In the genomic region with DNA sequence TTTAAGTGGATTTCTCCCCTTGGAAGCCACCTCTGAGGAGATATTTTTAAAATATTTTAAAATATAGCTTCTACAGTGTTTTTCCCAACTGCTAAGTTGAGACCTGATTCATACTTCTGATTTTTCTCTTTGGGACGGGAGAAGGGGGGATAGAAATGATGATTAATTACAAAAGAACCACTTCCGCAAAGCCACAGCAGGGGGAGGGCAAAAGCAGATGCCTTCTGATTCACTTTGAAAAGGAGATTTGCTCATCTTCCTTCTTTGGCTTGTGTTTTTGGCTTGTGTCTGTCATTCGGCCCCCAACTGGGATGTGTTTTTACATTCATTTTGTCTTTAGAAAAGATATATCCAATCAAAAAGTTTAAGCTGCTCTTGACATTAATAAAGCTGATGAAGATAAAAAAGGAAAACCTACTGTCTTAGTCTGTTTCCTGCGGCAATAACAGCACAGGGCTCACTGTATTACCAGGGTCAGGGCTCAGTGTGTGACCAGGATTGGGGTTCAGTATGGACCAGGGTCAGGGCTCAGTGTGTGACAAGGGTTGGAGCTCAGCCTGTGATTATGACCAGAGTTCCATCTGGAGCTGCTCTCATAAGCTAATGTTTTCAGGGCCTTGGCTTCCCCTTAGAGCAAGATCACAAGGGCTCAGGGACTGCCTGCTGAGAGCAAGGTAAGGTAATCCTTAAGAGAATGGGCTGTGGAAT, we compare ENCODE assay signal across 8 cellular contexts.
DNase-seq lines count a peak whose midpoint lies in the region; ATAC-seq and TF ChIP-seq lines count a peak whose summit lies in the region.

No MANE protein-coding gene starts in this region.

- peaks cover 0 to 5% (median 0%) of the 10 kb centered on the region in 6 donors for H3K4me1 ChIP-seq in spleen

- intact Hi-C loops in spleen (cut with DNase I; ENCODE audit: low total_unique reads) = no loop called here

- no peak overlapping the region for H3K27ac ChIP-seq in spleen

- no peaks in the 10 kb centered on the region for H3K36me3 ChIP-seq in spleen

- TF ChIP-seq CTCF in spleen (IDR thresholded peaks at IDR 0.05 in 8 of 11, conservative IDR thresholded peaks at IDR 0.05 in 3 of 11) = no peak

- no peak overlapping the region for H3K4me3 Mint-ChIP-seq in T-cell

- no peak for TF ChIP-seq POLR2A in spleen (IDR thresholded peaks at IDR 0.05)

- 29 to 40% (median 34%) methylated on average over 4 of the region's 4 CpGs for WGBS in spleen, 5 donors

- peaks cover 0 to 26% (median 0%) of the 10 kb centered on the region in 7 donors for H3K27me3 ChIP-seq in spleen (replicated peaks in 1 of 7)

- H3K9me3 Mint-ChIP-seq in T-cell = peaks cover 0 to 3% (median 0%) of the 10 kb centered on the region in 3 donors

- H3K27me3 Mint-ChIP-seq in T-cell = peaks cover 23 to 38% of the 10 kb centered on the region in 2 donors

- no peaks in the 10 kb centered on the region for H3K4me1 Mint-ChIP-seq in T-cell

- DNase-seq in stimulated activated CD4-positive, alpha-beta T cell treated with anti-CD3 and anti-CD28 coated beads, Interleukin-1b, Interleukin-23, amount 100 ng/mL, for 48 hours = peak; percentile 12
- no peak for DNase-seq in stimulated activated CD4-positive, alpha-beta T cell treated with anti-CD3 and anti-CD28 coated beads, Interleukin-4, amount 100 ng/mL, for 4 hours
- DNase-seq in amniotic stem cell (lab: John Stamatoyannopoulos, UW) (peak; percentile 31), T-cell (no peak), DMS114 treated with DMSO at 0.1 percent for 48 hours (lab: John Stamatoyannopoulos, UW; ENCODE audit: unreplicated experiment) (no peak), spleen (no peak)
- DNase-seq in stimulated activated naive CD4-positive, alpha-beta T cell (lab: John Stamatoyannopoulos, UW) = no peak

- H3K36me3 Mint-ChIP-seq in T-cell = no peaks in the 10 kb centered on the region

- no peak overlapping the region for H3K4me3 ChIP-seq in spleen

- POLR2A ChIA-PET in T-cell (lab: Charles Lee) = no interaction called here

- peak; percentile 67 for ATAC-seq in HG03520 (IDR thresholded peaks at IDR 0.05; ENCODE audit: unreplicated experiment)
- ATAC-seq in T-cell (replicated peaks in 1 of 4) = no peak

- no peak overlapping the region for H3K27ac Mint-ChIP-seq in T-cell

- no peaks in the 10 kb centered on the region for H3K9me3 ChIP-seq in spleen

- CTCF ChIA-PET in T-cell (lab: Charles Lee) = no interaction called here

Comparison
In these comparisons a context has a peak if more than half of its experiments do, and no peak if none do; other contexts are left out.
1. DNase-seq: peak in stimulated activated CD4-positive, alpha-beta T cell treated with anti-CD3 and anti-CD28 coated beads, Interleukin-1b, Interleukin-23, amount 100 ng/mL, for 48 hours (single experiment) and amniotic stem cell (single experiment); none in stimulated activated CD4-positive, alpha-beta T cell treated with anti-CD3 and anti-CD28 coated beads, Interleukin-4, amount 100 ng/mL, for 4 hours (0 of 2), T-cell (0 of 34), stimulated activated naive CD4-positive, alpha-beta T cell (0 of 6), DMS114 treated with DMSO at 0.1 percent for 48 hours (single experiment) and spleen (single experiment).